Comparison of ENCODE assay signal across 11 cellular contexts in genomic region chr20:58514321-58515239, GRCh38. TPM values are rescaled to one million over a fixed set of nuclear protein-coding genes. Genes with fewer than 3 reads are reported as not detected.
DNase-seq lines count a peak whose midpoint lies in the region; ATAC-seq and TF ChIP-seq lines count a peak whose summit lies in the region.
"Had no signal": no experiment of that assay in that cellular context is flagged by ENCODE, and none has a peak within 500 bp of the region (broad histone marks: within the 10 kb centered on the region; RNA-seq: fewer than 3 reads in every experiment).

No MANE protein-coding gene starts in this region.

- in situ Hi-C loops in Panc1 (cut with HindIII; ENCODE audit: low pct_unique_long_range_greater_than_20kb, low sequenced_read_pairs), result no loop called here

- no TSS peak for BruUV-seq in Panc1 (replicated peaks; lab: Mats Ljungman, UMichigan)

- H3K4me1 ChIP-seq in Panc1 (ENCODE audit: control insufficient read depth, insufficient read depth, low read length), result no peaks in the 10 kb centered on the region
- H3K4me1 ChIP-seq in muscle layer of colon (ENCODE audit: insufficient read depth, low read length), result peaks cover 3% of the 10 kb centered on the region
- no peaks in the 10 kb centered on the region for H3K4me1 ChIP-seq in left lung

- H3K36me3 ChIP-seq in Panc1 (ENCODE audit: control insufficient read depth, insufficient read depth, low read length) (no peaks in the 10 kb centered on the region), muscle layer of colon (ENCODE audit: insufficient read depth, low read length) (no peaks in the 10 kb centered on the region), left lung (no peaks in the 10 kb centered on the region)

- peaks cover 4% of the 10 kb centered on the region; the same call in 1 of the 2 replicates for H3K27me3 ChIP-seq in Panc1 (ENCODE audit: control insufficient read depth, insufficient read depth, low read length)
- H3K27me3 ChIP-seq in muscle layer of colon (ENCODE audit: control insufficient read depth in 1 of 2, insufficient read depth in 2 of 2, low read length in 2 of 2), result peaks cover 0 to 23% of the 10 kb centered on the region in 2 donors
- peaks cover 37 to 53% of the 10 kb centered on the region in 2 donors for H3K27me3 ChIP-seq in left lung

- TF ChIP-seq CTCF in AG04449 (IDR thresholded peaks at IDR 0.05; ENCODE audit: insufficient read depth, low read length, missing control alignments) (no peak), Panc1 (IDR thresholded peaks at IDR 0.05) (no peak), fibroblast of mammary gland (conservative IDR thresholded peaks at IDR 0.05; ENCODE audit: control insufficient read depth, insufficient read depth, low read depth, low read length) (no peak), left lung (IDR thresholded peaks at IDR 0.05) (no peak)

- CTCF ChIA-PET in AG04449 (lab: Yijun Ruan, JAX), result interaction anchor here (0.9 to 2.3 kb wide), 6 partner anchors 11 to 278 kb away, joined by 3 to 7 read pairs (median 4); partner anchors contain the start of gene STX16
- CTCF ChIA-PET in Panc1 (lab: Charles Lee), result interaction anchor here (0.6 kb wide), 1 partner anchor 889 kb away, joined by 3 read pairs; no protein-coding TSS in a partner anchor

- H3K4me3 ChIP-seq in AG04449 (ENCODE audit: low read depth, low read length), result peak overlapping the region; percentile 78
- peak overlapping the region in 1 of 2 experiments; percentile 26; a peak in 3 of 4 replicates for H3K4me3 ChIP-seq in Panc1 (ENCODE audit: low read depth in 2 of 2, low read length in 2 of 2)
- peak overlapping the region; percentile 62 for H3K4me3 ChIP-seq in fibroblast of mammary gland (ENCODE audit: control insufficient read depth, low read depth, low read length)
- H3K4me3 ChIP-seq in muscle layer of colon (ENCODE audit: low read depth in 1 of 2, low read length in 2 of 2), result peak overlapping the region; percentile 48 to 53
- H3K4me3 ChIP-seq in left lung, result no peak overlapping the region

- intact Hi-C loops in Panc1 (cut with micrococcal nuclease; ENCODE audit: unreplicated experiment) (no loop called here), left lung (cut with DNase I) (no loop called here)

- ATAC-seq in Panc1 (peak; percentile 39; the same call in 1 of the 2 replicates), left lung (no peak), HG02973 (IDR thresholded peaks at IDR 0.05; ENCODE audit: unreplicated experiment) (no peak)
- ATAC-seq: activated CD4-positive, alpha-beta T cell treated with anti-CD3 and anti-CD28 coated beads for 36 hours had no signal

- H3K9ac ChIP-seq in muscle layer of colon (ENCODE audit: low read length), result no peak overlapping the region

- H3K9me3 ChIP-seq in Panc1 (ENCODE audit: control insufficient read depth, insufficient read depth, low read depth, low read length), result no peaks in the 10 kb centered on the region
- no peaks in the 10 kb centered on the region for H3K9me3 ChIP-seq in muscle layer of colon (ENCODE audit: low read length)
- H3K9me3 ChIP-seq in left lung, result no peaks in the 10 kb centered on the region

- DNase-seq in AG04449 (ENCODE audit: low read depth, low spot score) (no peak), Panc1 (ENCODE audit: low read depth, low spot score) (no peak), fibroblast of mammary gland (ENCODE audit: low read depth) (peak; percentile 35), left lung (no peak), dermis blood vessel endothelial cell (no peak), NCI-H526 (lab: John Stamatoyannopoulos, UW) (no peak)
- DNase-seq: amygdala, small intestine had no signal

- H3K27ac ChIP-seq in Panc1 (ENCODE audit: low read length) (no peak overlapping the region), muscle layer of colon (ENCODE audit: low read depth, low read length) (no peak overlapping the region), left lung (no peak overlapping the region)

- POLR2A ChIA-PET in AG04449 (lab: Yijun Ruan, JAX), result interaction anchor here (0.6 to 4.5 kb wide), 13 partner anchors 9 to 504 kb away, joined by 3 to 26 read pairs (median 4); partner anchors contain the start of gene STX16
- POLR2A ChIA-PET in Panc1 (lab: Charles Lee), result interaction anchor here (0.6 kb wide), 1 partner anchor 11 kb away, joined by 7 read pairs; no protein-coding TSS in a partner anchor

RNA-seq across cellular contexts. Expression of gene APCDD1L, which starts 0.6 kb away (rescaled TPM):
- 0.62 TPM for total RNA-seq in Panc1 (2021; ENCODE audit: unreplicated experiment)
- polyA plus RNA-seq in Panc1 (2012; ENCODE audit: insufficient read length), result 2.0 TPM
- total RNA-seq in left lung, result under 1 TPM; 0.09 to 0.13 TPM
- total RNA-seq in dermis blood vessel endothelial cell, result 0.17 and 0.19 TPM in 2 replicates
- total RNA-seq: activated CD4-positive, alpha-beta T cell treated with anti-CD3 and anti-CD28 coated beads for 36 hours had no signal

Comparison
In these comparisons a context has a peak if more than half of its experiments do, and no peak if none do; other contexts are left out.
1. H3K4me3 ChIP-seq: peak in AG04449 (single experiment), fibroblast of mammary gland (single experiment) and muscle layer of colon (2 of 2); none in left lung (0 of 2).